ENCODE assay signal across 12 cellular contexts in genomic region chr5:132821791-132822190, GRCh38. TPM values are rescaled to one million over a fixed set of nuclear protein-coding genes. Genes with fewer than 3 reads are reported as not detected.
DNase-seq lines count a peak whose midpoint lies in the region; ATAC-seq and TF ChIP-seq lines count a peak whose summit lies in the region.
"Had no signal": no experiment of that assay in that cellular context is flagged by ENCODE, and none has a peak within 500 bp of the region (broad histone marks: within the 10 kb centered on the region; RNA-seq: fewer than 3 reads in every experiment).

No MANE protein-coding gene starts in this region.

- H3K4me3 ChIP-seq in fibroblast of villous mesenchyme (ENCODE audit: low read depth, low read length) (no peak overlapping the region), ascending aorta (no peak overlapping the region)

- H3K27ac ChIP-seq in ascending aorta = no peak overlapping the region
- H3K27ac ChIP-seq: 22Rv1 had no signal

- no peaks in the 10 kb centered on the region for H3K27me3 ChIP-seq in ascending aorta

- H3K9me3 ChIP-seq in ascending aorta = no peaks in the 10 kb centered on the region

- no peak for TF ChIP-seq CTCF in fibroblast of villous mesenchyme (IDR thresholded peaks at IDR 0.05; ENCODE audit: insufficient read depth, low read depth, low read length)
- TF ChIP-seq CTCF in ascending aorta (IDR thresholded peaks at IDR 0.05) = no peak

- H3K4me1 ChIP-seq in ascending aorta = peaks cover 5 to 8% of the 10 kb centered on the region in 2 donors

- H3K36me3 ChIP-seq in ascending aorta = no peaks in the 10 kb centered on the region

- intact Hi-C loops in ascending aorta (cut with DNase I) = loop anchor here (2.0 to 5.0 kb wide), 3 partner anchors 45 to 164 kb away; partner anchors contain the start of genes CCNI2, IL13 and SEPTIN8

- DNase-seq in DMS 273 (lab: John Stamatoyannopoulos, UW; ENCODE audit: unreplicated experiment) (peak; percentile 61), DMS 273 treated with DMSO at 0.1 percent for 48 hours (lab: John Stamatoyannopoulos, UW) (no peak), RKO (ENCODE audit: low spot score) (peak; percentile 38), fibroblast of villous mesenchyme (ENCODE audit: low read depth) (peak; percentile 56), pons (ENCODE audit: low spot score) (peak; percentile 94), ascending aorta (ENCODE audit: low spot score in 2 of 2) (no peak)
- DNase-seq: stimulated activated CD4-positive, alpha-beta T cell treated with anti-CD3 and anti-CD28 coated beads, Interleukin-2, amount 100 ng/mL, for 48 hours had no signal

- no peak for ATAC-seq in GM18861 (IDR thresholded peaks at IDR 0.05; ENCODE audit: unreplicated experiment)
- no peak for ATAC-seq in GM18907 (IDR thresholded peaks at IDR 0.05; ENCODE audit: unreplicated experiment)

RNA-seq across cellular contexts. Expression of gene SHROOM1, which starts 8.7 kb away (rescaled TPM):
- total RNA-seq in fibroblast of villous mesenchyme (6.1 and 6.5 TPM in 2 replicates), ascending aorta (49.4 TPM)

RNA-seq across cellular contexts. Expression of gene SOWAHA, which starts 8.7 kb away (rescaled TPM):
- total RNA-seq in fibroblast of villous mesenchyme = under 0.01 TPM in 2 replicates
- not detected for total RNA-seq in ascending aorta
- total RNA-seq: chondrocyte, lung microvascular endothelial cell had no signal

RNA-seq across cellular contexts. Expression of gene GDF9, which starts 44.5 kb away (rescaled TPM):
- not detected in 2 replicates for total RNA-seq in fibroblast of villous mesenchyme
- not detected for total RNA-seq in ascending aorta
- total RNA-seq: lung microvascular endothelial cell had no signal

RNA-seq across cellular contexts. Expression of gene UQCRQ, which starts 44.7 kb away (rescaled TPM):
- total RNA-seq in fibroblast of villous mesenchyme (134 and 179 TPM in 2 replicates), ascending aorta (53.6 TPM)

RNA-seq across cellular contexts. Expression of gene SEPTIN8, which starts 44.8 kb away (rescaled TPM):
- total RNA-seq in fibroblast of villous mesenchyme (43.5 and 51.4 TPM in 2 replicates), ascending aorta (113 TPM)

Comparison
In these comparisons a context has a peak if more than half of its experiments do, and no peak if none do; other contexts are left out.
1. DNase-seq: peak in DMS 273 (single experiment), RKO (single experiment), fibroblast of villous mesenchyme (single experiment) and pons (single experiment); none in DMS 273 treated with DMSO at 0.1 percent for 48 hours (single experiment) and ascending aorta (0 of 2).